8 cellular contexts compared by ENCODE assay signal in genomic region chr11:67504950-67505561, GRCh38. TPM values are rescaled to one million over a fixed set of nuclear protein-coding genes. Genes with fewer than 3 reads are reported as not detected.
DNase-seq lines count a peak whose midpoint lies in the region; ATAC-seq and TF ChIP-seq lines count a peak whose summit lies in the region.

Gene PITPNM1 (minus strand): TSS chr11:67505363. CDS start chr11:67504180, 1,183 bp downstream.

- H3K4me3 Mint-ChIP-seq in neural crest cell = peak within 1 kb of the TSS; percentile 93

- TF ChIP-seq CTCF in Peyer's patch (IDR thresholded peaks at IDR 0.05) = no peak
- no peak for TF ChIP-seq CTCF in foreskin fibroblast (IDR thresholded peaks at IDR 0.05; ENCODE audit: low read depth, low read length)
- no peak for TF ChIP-seq CTCF in neural crest cell (conservative IDR thresholded peaks at IDR 0.05)
- no peak for TF ChIP-seq CTCF in testis (IDR thresholded peaks at IDR 0.05)

- peaks cover 9% of the 10 kb centered on the region; the same call in 1 of the 2 replicates for H3K27me3 ChIP-seq in BLaER1
- H3K27me3 ChIP-seq in HAP-1 (ENCODE audit: low read depth) = no peaks in the 10 kb centered on the region
- H3K27me3 ChIP-seq in Peyer's patch = no peaks in the 10 kb centered on the region
- no peaks in the 10 kb centered on the region for H3K27me3 ChIP-seq in testis

- H3K4me1 ChIP-seq in BLaER1 (peaks cover 67% of the 10 kb centered on the region), HAP-1 (peaks cover 35% of the 10 kb centered on the region), Peyer's patch (peaks cover 0 to 42% (median 34%) of the 10 kb centered on the region in 4 donors), testis (peaks cover 21% of the 10 kb centered on the region)

- intact Hi-C loops in testis (cut with DNase I; ENCODE audit: low total_unique reads) = no loop called here

- H3K36me3 Mint-ChIP-seq in neural crest cell (ENCODE audit: low read depth) = peaks cover 8% of the 10 kb centered on the region

- H3K9ac ChIP-seq in BLaER1 = peak within 1 kb of the TSS; percentile 81

- no peaks in the 10 kb centered on the region for H3K9me3 ChIP-seq in BLaER1
- no peaks in the 10 kb centered on the region for H3K9me3 ChIP-seq in HAP-1
- H3K9me3 ChIP-seq in Peyer's patch = no peaks in the 10 kb centered on the region
- H3K9me3 ChIP-seq in testis = no peaks in the 10 kb centered on the region

- in situ Hi-C loops in HAP-1 (cut with MboI; ENCODE audit: low sequenced_read_pairs) = no loop called here

- H3K27ac ChIP-seq in BLaER1 (peak within 1 kb of the TSS; percentile 76), Peyer's patch (peak within 1 kb of the TSS; percentile 94 to 99 (median 97)), testis (peak within 1 kb of the TSS; percentile 57 to 74)

- peaks cover 8% of the 10 kb centered on the region for H3K27me3 Mint-ChIP-seq in neural crest cell (ENCODE audit: low read depth)

- H3K4me3 ChIP-seq in BLaER1 = peak within 1 kb of the TSS; percentile 81
- H3K4me3 ChIP-seq in HAP-1 = peak within 1 kb of the TSS; percentile 68
- peak within 1 kb of the TSS; percentile 74 to 79 (median 77) for H3K4me3 ChIP-seq in Peyer's patch
- H3K4me3 ChIP-seq in foreskin fibroblast (ENCODE audit: low read depth in 1 of 2, low read length in 2 of 2) = peak within 1 kb of the TSS; percentile 74 to 78
- peak within 1 kb of the TSS; percentile 54 for H3K4me3 ChIP-seq in testis

- H3K9me3 Mint-ChIP-seq in neural crest cell = no peaks in the 10 kb centered on the region

- H3K4me2 ChIP-seq in BLaER1 = peak within 1 kb of the TSS; percentile 94

- H4K20me1 ChIP-seq in BLaER1 = peaks cover 51% of the 10 kb centered on the region

- peak within 1 kb of the TSS; percentile 87 for H3K27ac Mint-ChIP-seq in neural crest cell (ENCODE audit: unreplicated experiment)

- no peak for ATAC-seq in GM21367 (IDR thresholded peaks at IDR 0.05; ENCODE audit: unreplicated experiment)

- H3K36me3 ChIP-seq in BLaER1 (peaks cover 29% of the 10 kb centered on the region), HAP-1 (replicated peaks) (peaks cover 29% of the 10 kb centered on the region), Peyer's patch (peaks cover 0 to 25% (median 0%) of the 10 kb centered on the region in 3 donors), testis (ENCODE audit: low read depth, missing control alignments) (no peaks in the 10 kb centered on the region)

- H3K4me1 Mint-ChIP-seq in neural crest cell = peaks cover 36% of the 10 kb centered on the region

- WGBS in testis, 2 donors = 3 to 7% methylated on average over 10 to 58 of the region's 58 CpGs

- DNase-seq in HAP-1 (ENCODE audit: low spot score in 2 of 2) (peak; percentile 55 to 84), Peyer's patch (peak; percentile 88 to 92 (median 90)), foreskin fibroblast (peak; percentile 45 to 81), neural crest cell (ENCODE audit: low read depth, low spot score) (peak; percentile 58), testis (peak; percentile 45)
- DNase-seq in activated effector memory CD4-positive, alpha-beta T cell treated with Interleukin-2 at 50 U/mL for 16 hours = peak; percentile 63

- TF ChIP-seq POLR2A in Peyer's patch (IDR thresholded peaks at IDR 0.05) (peak; percentile 21 to 22), testis (IDR thresholded peaks at IDR 0.05) (no peak)

RNA-seq across cellular contexts. Expression of gene PITPNM1, which starts in this region (rescaled TPM):
- total RNA-seq in Peyer's patch (100 to 1,000 TPM in 3 of 4 donors, 10 to 100 TPM in 1; 94.4 to 126 (median 109) TPM), neural crest cell (81.5 and 109 TPM in 2 replicates), testis (10 to 100 TPM; 15.5 to 23.5 TPM)
- polyA plus RNA-seq in testis (ENCODE audit: insufficient read depth, low read depth, low replicate concordance) = 19.6 TPM
